Comparison of ENCODE assay signal across 8 cellular contexts in genomic region chr9:129036241-129036922, GRCh38. TPM values are rescaled to one million over a fixed set of nuclear protein-coding genes. Genes with fewer than 3 reads are reported as not detected.
DNase-seq lines count a peak whose midpoint lies in the region; ATAC-seq and TF ChIP-seq lines count a peak whose summit lies in the region.

Gene MIGA2, plus strand, starts transcription at chr9:129036626. Its CDS starts 3,969 bp downstream, at chr9:129040595.

- DNase-seq in GM13976 (ENCODE audit: low spot score), result peak; percentile 100
- DNase-seq in NCI-H146 treated with DMSO at 0.1 percent for 48 hours (lab: John Stamatoyannopoulos, UW; ENCODE audit: unreplicated experiment), result peak; percentile 96
- DNase-seq in amniotic stem cell (lab: John Stamatoyannopoulos, UW), result peak; percentile 99
- DNase-seq in left cardiac atrium, result peak; percentile 98
- DNase-seq in progenitor cell of endocrine pancreas (ENCODE audit: low spot score, unreplicated experiment), result peak; percentile 87

- H3K4me3 ChIP-seq in urinary bladder (ENCODE audit: low read depth, low read length), result peak within 1 kb of the TSS; percentile 84

- in situ Hi-C loops in GM13976 (cut with MboI; ENCODE audit: low sequenced_read_pairs, unreplicated experiment), result no loop called here

- TF ChIP-seq CTCF in GM13976 (IDR thresholded peaks at IDR 0.05; ENCODE audit: borderline replicate concordance, control extremely low read depth, extremely low read depth, insufficient read depth, missing control alignments) (no peak), progenitor cell of endocrine pancreas (IDR thresholded peaks at IDR 0.05; ENCODE audit: unreplicated experiment) (no peak)

- peak within 1 kb of the TSS; percentile 93 for H3K4me3 Mint-ChIP-seq in progenitor cell of endocrine pancreas (ENCODE audit: low read depth)

- no peaks in the 10 kb centered on the region for H3K36me3 ChIP-seq in urinary bladder (ENCODE audit: insufficient read depth)

- peak within 1 kb of the TSS; percentile 55 for H3K27ac ChIP-seq in urinary bladder (ENCODE audit: low read depth)

- WGBS in urinary bladder, result under 1% methylated on average over 49 of the region's 49 CpGs

- ATAC-seq in HG02870 (IDR thresholded peaks at IDR 0.05; ENCODE audit: unreplicated experiment) (peak; percentile 97), left cardiac atrium (peak; percentile 98)

- no peaks in the 10 kb centered on the region for H3K9me3 Mint-ChIP-seq in progenitor cell of endocrine pancreas (ENCODE audit: low read depth)

- peaks cover 2% of the 10 kb centered on the region for H3K4me1 ChIP-seq in urinary bladder (ENCODE audit: insufficient read depth)

- H3K36me3 Mint-ChIP-seq in progenitor cell of endocrine pancreas (ENCODE audit: insufficient read depth), result no peaks in the 10 kb centered on the region

- H3K27me3 Mint-ChIP-seq in progenitor cell of endocrine pancreas, result no peaks in the 10 kb centered on the region

- H3K27ac Mint-ChIP-seq in progenitor cell of endocrine pancreas, result peak within 1 kb of the TSS; percentile 86

- H3K4me1 Mint-ChIP-seq in progenitor cell of endocrine pancreas (ENCODE audit: low read depth), result peaks cover 11% of the 10 kb centered on the region

- intact Hi-C loops in T-helper 1 cell treated with Interleukin-12 subunit alpha and Interleukin-12 subunit beta and Interleukin-4 antibody, amounts not matched to agents 30 ng/mL and 1 ng/mL, for 36 hours (cut with micrococcal nuclease), result loop anchor here (1.0 to 5.0 kb wide), 18 partner anchors 8 to 1249 kb away; partner anchors contain the start of genes CDK9, DOLK, DOLPP1 and ENDOG
- intact Hi-C loops in left cardiac atrium (cut with DNase I), result no loop called here

RNA-seq across cellular contexts. Expression of gene MIGA2, which starts in this region (rescaled TPM):
- total RNA-seq in T-helper 1 cell treated with Interleukin-12 subunit alpha and Interleukin-12 subunit beta and Interleukin-4 antibody, amounts not matched to agents 30 ng/mL and 1 ng/mL, for 36 hours, result 49.9 and 50.2 TPM in 2 replicates
- 10 to 100 TPM; 31.8 to 36.3 TPM for total RNA-seq in left cardiac atrium
- total RNA-seq in progenitor cell of endocrine pancreas, result 42.6 and 45.4 TPM in 2 replicates
- 16.4 TPM for total RNA-seq in urinary bladder
- polyA plus RNA-seq in urinary bladder, result 34.5 TPM

Comparison
In these comparisons a context has a peak if more than half of its experiments do, and no peak if none do; other contexts are left out.
1. Peak in every context shown above with its lines: DNase-seq, ATAC-seq, H3K4me3 ChIP-seq and H3K27ac ChIP-seq.